9 cellular contexts compared by ENCODE assay signal in genomic region chr14:68506021-68506644, GRCh38.
DNase-seq lines count a peak whose midpoint lies in the region; ATAC-seq and TF ChIP-seq lines count a peak whose summit lies in the region.
"Had no signal": no experiment of that assay in that cellular context is flagged by ENCODE, and none has a peak within 500 bp of the region (broad histone marks: within the 10 kb centered on the region; RNA-seq: fewer than 3 reads in every experiment).

No MANE protein-coding gene starts in this region.

- ATAC-seq in HG03139 (IDR thresholded peaks at IDR 0.05; ENCODE audit: unreplicated experiment): peak; percentile 6
- no peak for ATAC-seq in central memory CD8-positive, alpha-beta T cell (replicated peaks; ENCODE audit: extremely low read depth, poor library complexity, severe bottlenecking)
- ATAC-seq in GM19328 (IDR thresholded peaks at IDR 0.05; ENCODE audit: unreplicated experiment): no peak

- no peaks in the 10 kb centered on the region for H3K27me3 Mint-ChIP-seq in central memory CD8-positive, alpha-beta T cell
- no peaks in the 10 kb centered on the region for H3K27me3 Mint-ChIP-seq in activated CD4-positive, alpha-beta memory T cell treated with anti-CD3 and anti-CD28 coated beads for 36 hours

- intact Hi-C loops in activated CD4-positive, alpha-beta memory T cell treated with anti-CD3 and anti-CD28 coated beads for 36 hours (cut with micrococcal nuclease): no loop called here

- H3K79me2 ChIP-seq in osteoblast (ENCODE audit: insufficient read depth, low read length): no peaks in the 10 kb centered on the region

- no peak for TF ChIP-seq CTCF in osteoblast (IDR thresholded peaks at IDR 0.05; ENCODE audit: extremely low read depth, low read depth, low read length)

- H3K4me3 Mint-ChIP-seq in central memory CD8-positive, alpha-beta T cell: peak overlapping the region; percentile 46
- H3K4me3 Mint-ChIP-seq in activated CD4-positive, alpha-beta memory T cell treated with anti-CD3 and anti-CD28 coated beads for 36 hours: no peak overlapping the region

- H3K27ac Mint-ChIP-seq in central memory CD8-positive, alpha-beta T cell (ENCODE audit: low read depth): peak overlapping the region; percentile 61
- H3K27ac Mint-ChIP-seq in activated CD4-positive, alpha-beta memory T cell treated with anti-CD3 and anti-CD28 coated beads for 36 hours: no peak overlapping the region

- H3K9me3 ChIP-seq in osteoblast (ENCODE audit: low read depth, low read length): no peaks in the 10 kb centered on the region

- peaks cover 13% of the 10 kb centered on the region for H3K36me3 Mint-ChIP-seq in central memory CD8-positive, alpha-beta T cell (ENCODE audit: insufficient read depth)
- H3K36me3 Mint-ChIP-seq in activated CD4-positive, alpha-beta memory T cell treated with anti-CD3 and anti-CD28 coated beads for 36 hours: no peaks in the 10 kb centered on the region

- H3K27me3 ChIP-seq in osteoblast (ENCODE audit: insufficient read depth, low read length): no peaks in the 10 kb centered on the region

- H3K9me3 Mint-ChIP-seq in central memory CD8-positive, alpha-beta T cell: no peaks in the 10 kb centered on the region
- H3K9me3 Mint-ChIP-seq in activated CD4-positive, alpha-beta memory T cell treated with anti-CD3 and anti-CD28 coated beads for 36 hours: no peaks in the 10 kb centered on the region

- H2AFZ ChIP-seq in osteoblast (ENCODE audit: low read length): peak overlapping the region; percentile 57

- H3K4me1 Mint-ChIP-seq in central memory CD8-positive, alpha-beta T cell: peaks cover 25% of the 10 kb centered on the region
- H3K4me1 Mint-ChIP-seq in activated CD4-positive, alpha-beta memory T cell treated with anti-CD3 and anti-CD28 coated beads for 36 hours (ENCODE audit: low read depth): peaks cover 30% of the 10 kb centered on the region

- no peak overlapping the region for H3K4me2 ChIP-seq in osteoblast (ENCODE audit: insufficient read depth, low read length)

- no peak overlapping the region for H3K4me3 ChIP-seq in osteoblast (ENCODE audit: insufficient read depth, low read length)

- H4K20me1 ChIP-seq in osteoblast (ENCODE audit: insufficient read depth, low read length): no peaks in the 10 kb centered on the region

- peak; percentile 73 for DNase-seq in GM04503 (ENCODE audit: low read depth)
- no peak for DNase-seq in central memory CD8-positive, alpha-beta T cell (ENCODE audit: low spot score in 2 of 2)
- DNase-seq in osteoblast (ENCODE audit: insufficient read length, low spot score, missing footprints): peak; percentile 89
- no peak for DNase-seq in MV-4-11 (lab: John Stamatoyannopoulos, UW)
- no peak for DNase-seq in activated CD4-positive, alpha-beta memory T cell treated with anti-CD3 and anti-CD28 coated beads for 36 hours
- DNase-seq in stimulated activated naive CD4-positive, alpha-beta T cell treated with Interleukin-2 at 50 U/mL for 16 hours (lab: John Stamatoyannopoulos, UW): no peak
- DNase-seq: left cardiac atrium had no signal

- CTCF ChIA-PET in activated CD4-positive, alpha-beta memory T cell treated with anti-CD3 and anti-CD28 coated beads for 36 hours (lab: Charles Lee): interaction anchor here (1.3 kb wide), 1 partner anchor 284 kb away, joined by 6 read pairs; no protein-coding TSS in a partner anchor

- POLR2A ChIA-PET in activated CD4-positive, alpha-beta memory T cell treated with anti-CD3 and anti-CD28 coated beads for 36 hours (lab: Charles Lee): interaction anchor here (1.1 to 1.4 kb wide), 3 partner anchors 23 to 223 kb away, joined by 3 to 4 read pairs (median 4); no protein-coding TSS in a partner anchor

- H3K36me3 ChIP-seq in osteoblast (ENCODE audit: insufficient read depth, low read length): no peaks in the 10 kb centered on the region

- peaks cover 15% of the 10 kb centered on the region for H3K4me1 ChIP-seq in osteoblast (ENCODE audit: insufficient read depth, low read length)

- H3K27ac ChIP-seq in osteoblast (ENCODE audit: low read depth, low read length): no peak overlapping the region

Comparison
In these comparisons a context has a peak if more than half of its experiments do, and no peak if none do; other contexts are left out.
1. DNase-seq: peak in GM04503 (single experiment) and osteoblast (single experiment); none in central memory CD8-positive, alpha-beta T cell (0 of 2), MV-4-11 (single experiment), activated CD4-positive, alpha-beta memory T cell treated with anti-CD3 and anti-CD28 coated beads for 36 hours (single experiment) and stimulated activated naive CD4-positive, alpha-beta T cell treated with Interleukin-2 at 50 U/mL for 16 hours (single experiment).